In genomic region chr10:57925045-57925444, GRCh38 we compare ENCODE assay signal across 18 cellular contexts.
DNase-seq lines count a peak whose midpoint lies in the region; ATAC-seq and TF ChIP-seq lines count a peak whose summit lies in the region.
"Had no signal": no experiment of that assay in that cellular context is flagged by ENCODE, and none has a peak within 500 bp of the region (broad histone marks: within the 10 kb centered on the region; RNA-seq: fewer than 3 reads in every experiment).

No MANE protein-coding gene starts in this region.

- no peaks in the 10 kb centered on the region for H3K27me3 ChIP-seq in ascending aorta
- H3K27me3 ChIP-seq: SJSA1 had no signal

- peak; percentile 13 for DNase-seq in DMS153 (lab: John Stamatoyannopoulos, UW)
- DNase-seq in DMS153 treated with DMSO at 0.1 percent for 48 hours (lab: John Stamatoyannopoulos, UW; ENCODE audit: unreplicated experiment) = no peak
- DNase-seq in LHCN-M2 (ENCODE audit: low read depth) = peak; percentile 34
- DNase-seq in astrocyte of the hippocampus (ENCODE audit: low read depth, low spot score) = peak; percentile 25
- DNase-seq in mucosa of descending colon = peak in 1 of 3 donors; percentile 47
- DNase-seq in ascending aorta (ENCODE audit: low spot score in 2 of 2) = no peak
- DNase-seq in activated T-cell treated with anti-CD3 and anti-CD28 coated beads, Interleukin-2, amount 50 U/mL, for 1 hour = no peak
- DNase-seq: CD8-positive, alpha-beta memory T cell; DMS 273 treated with DMSO at 0.1 percent for 48 hours; GOT3; KG1; NCI-H2081; NCI-H2227 treated with DMSO at 0.1 percent for 48 hours; NCI-H526 treated with DMSO at 0.1 percent for 48 hours; OCI-M1 had no signal

- H3K9me3 ChIP-seq in mucosa of descending colon (no peaks in the 10 kb centered on the region), ascending aorta (no peaks in the 10 kb centered on the region)
- H3K9me3 ChIP-seq: SJSA1 had no signal

- H3K4me1 ChIP-seq in mucosa of descending colon (ENCODE audit: low read depth) (no peaks in the 10 kb centered on the region), ascending aorta (no peaks in the 10 kb centered on the region)
- H3K4me1 ChIP-seq: SJSA1 had no signal

- no peak for TF ChIP-seq CTCF in mucosa of descending colon (IDR thresholded peaks at IDR 0.05)
- no peak for TF ChIP-seq CTCF in ascending aorta (IDR thresholded peaks at IDR 0.05)

- ATAC-seq in mucosa of descending colon (peak; percentile 67), GM21737 (IDR thresholded peaks at IDR 0.05; ENCODE audit: unreplicated experiment) (no peak)

- intact Hi-C loops in mucosa of descending colon (cut with DNase I, micrococcal nuclease) (no loop called here), ascending aorta (cut with DNase I) (no loop called here)

- no peak overlapping the region for H3K4me3 ChIP-seq in mucosa of descending colon
- no peak overlapping the region for H3K4me3 ChIP-seq in ascending aorta
- H3K4me3 ChIP-seq: SJSA1 had no signal

- no peaks in the 10 kb centered on the region for H3K36me3 ChIP-seq in mucosa of descending colon (ENCODE audit: low read depth)
- H3K36me3 ChIP-seq in ascending aorta = no peaks in the 10 kb centered on the region
- H3K36me3 ChIP-seq: SJSA1 had no signal

- no peak overlapping the region for H3K27ac ChIP-seq in ascending aorta
- H3K27ac ChIP-seq: 22Rv1, SJSA1 had no signal

Comparison
In these comparisons a context has a peak if more than half of its experiments do, and no peak if none do; other contexts are left out.
1. DNase-seq: peak in DMS153 (single experiment), LHCN-M2 (single experiment) and astrocyte of the hippocampus (single experiment); none in DMS153 treated with DMSO at 0.1 percent for 48 hours (single experiment), ascending aorta (0 of 2) and activated T-cell treated with anti-CD3 and anti-CD28 coated beads, Interleukin-2, amount 50 U/mL, for 1 hour (single experiment).